17 cellular contexts compared by ENCODE assay signal in the genomic region with DNA sequence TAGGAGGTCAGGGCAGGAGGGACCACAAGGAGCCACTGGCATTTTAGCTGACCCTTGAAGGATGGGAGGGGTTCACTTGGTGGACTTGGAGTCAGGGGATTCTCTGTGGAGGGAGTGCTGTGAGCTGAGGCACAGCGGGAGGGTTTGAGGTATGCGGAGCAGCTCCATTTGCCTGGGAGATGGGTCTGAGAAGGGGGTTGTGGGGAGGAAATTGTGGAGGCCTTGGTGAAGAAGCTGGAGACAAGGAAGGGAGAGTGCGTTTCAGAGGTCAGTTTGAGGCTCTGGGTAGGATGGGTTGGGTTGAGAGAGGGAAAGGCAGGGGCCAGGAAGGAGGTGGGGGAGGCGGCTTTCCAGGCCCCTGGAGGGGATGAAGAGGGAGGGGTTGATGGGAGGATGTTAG. TPM values are rescaled to one million over a fixed set of nuclear protein-coding genes. Genes with fewer than 3 reads are reported as not detected.
A peak's percentile ranks its signal among the peaks of the same experiment; 100 is the strongest.
DNase-seq lines count a peak whose midpoint lies in the region; ATAC-seq and TF ChIP-seq lines count a peak whose summit lies in the region.
"Had no signal": no experiment of that assay in that cellular context is flagged by ENCODE, and none has a peak within 500 bp of the region (broad histone marks: within the 10 kb centered on the region; RNA-seq: fewer than 3 reads in every experiment).

No MANE protein-coding gene starts in this region.

- peaks cover 6% of the 10 kb centered on the region for H3K27me3 Mint-ChIP-seq in endothelial cell (ENCODE audit: unreplicated experiment)
- no peaks in the 10 kb centered on the region for H3K27me3 Mint-ChIP-seq in CD8-positive, alpha-beta T cell (ENCODE audit: low read depth)

- ATAC-seq in CD8-positive, alpha-beta T cell, result no peak
- ATAC-seq: gastrocnemius medialis had no signal

- H3K9me3 ChIP-seq in BLaER1 (no peaks in the 10 kb centered on the region), HEK293 (ENCODE audit: control insufficient read depth, insufficient read depth, low read depth, low read length) (no peaks in the 10 kb centered on the region), neutrophil (no peaks in the 10 kb centered on the region)
- H3K9me3 ChIP-seq in CD8-positive, alpha-beta T cell (ENCODE audit: low read length), result no peaks in the 10 kb centered on the region
- H3K9me3 ChIP-seq: gastrocnemius medialis, suprapubic skin had no signal

- H3K4me1 ChIP-seq in BLaER1 (peaks cover 81% of the 10 kb centered on the region), HEK293 (ENCODE audit: control insufficient read depth, insufficient read depth, low read length) (no peaks in the 10 kb centered on the region; the same call in 1 of the 2 replicates), neutrophil (ENCODE audit: control insufficient read depth in 1 of 2, insufficient read depth in 1 of 2, low read depth in 1 of 2, low read length in 1 of 2) (peaks cover 33 to 42% of the 10 kb centered on the region in 2 experiments)
- H3K4me1 ChIP-seq in CD8-positive, alpha-beta T cell (ENCODE audit: insufficient read depth, low read length), result peaks cover 17% of the 10 kb centered on the region

- H3K4me2 ChIP-seq in BLaER1, result peak overlapping the region; percentile 93

- DNase-seq in endothelial cell (ENCODE audit: low spot score), result no peak
- no peak for DNase-seq in posterior vena cava (ENCODE audit: low spot score)
- no peak for DNase-seq in OCI-M2 (lab: John Stamatoyannopoulos, UW; ENCODE audit: unreplicated experiment)
- no peak for DNase-seq in CD8-positive, alpha-beta T cell
- DNase-seq: amniotic stem cell; COR-L47; dorsolateral prefrontal cortex; erythroblast; gastrocnemius medialis; NCI-H2171 treated with DMSO at 0.1 percent for 48 hours; SHP77 treated with DMSO at 0.1 percent for 48 hours; small intestine; stimulated activated CD4-positive, alpha-beta T cell treated with anti-CD3 and anti-CD28 coated beads, Interleukin-4, amount 100 ng/mL, for 4 hours had no signal

- CTCF ChIA-PET in HEK293 (lab: Yijun Ruan, JAX), result interaction anchor here (0.7 to 1.0 kb wide), 2 partner anchors 134 to 188 kb away, joined by 3 to 4 read pairs; no protein-coding TSS in a partner anchor
- CTCF ChIA-PET in CD8-positive, alpha-beta T cell (lab: Charles Lee), result interaction anchor here (1.1 to 2.6 kb wide), 2 partner anchors 21 to 43 kb away, joined by 3 to 12 read pairs; no protein-coding TSS in a partner anchor

- H3K27ac ChIP-seq in BLaER1 (peak overlapping the region; percentile 55; the same call in 1 of the 2 replicates), HEK293 (ENCODE audit: extremely low read depth, low read depth, low read length) (no peak overlapping the region), neutrophil (peak overlapping the region; percentile 69)
- H3K27ac ChIP-seq in CD8-positive, alpha-beta T cell (ENCODE audit: low read depth, low read length), result no peak overlapping the region
- H3K27ac ChIP-seq: gastrocnemius medialis, suprapubic skin had no signal

- POLR2A ChIA-PET in HEK293 (lab: Yijun Ruan, JAX), result no interaction called here
- POLR2A ChIA-PET in CD8-positive, alpha-beta T cell (lab: Charles Lee), result interaction anchor here (0.6 kb wide), 1 partner anchor 16 kb away, joined by 3 read pairs; no protein-coding TSS in a partner anchor

- H3K9me3 Mint-ChIP-seq in endothelial cell (ENCODE audit: unreplicated experiment), result no peaks in the 10 kb centered on the region
- no peaks in the 10 kb centered on the region for H3K9me3 Mint-ChIP-seq in CD8-positive, alpha-beta T cell

- intact Hi-C loops in posterior vena cava (cut with DNase I), result no loop called here
- intact Hi-C loops in CD8-positive, alpha-beta T cell (cut with DNase I, micrococcal nuclease), result no loop called here

- H3K36me3 Mint-ChIP-seq in endothelial cell (ENCODE audit: low read depth, unreplicated experiment), result peaks cover 24% of the 10 kb centered on the region
- H3K36me3 Mint-ChIP-seq in CD8-positive, alpha-beta T cell, result peaks cover 71% of the 10 kb centered on the region

- peak overlapping the region; percentile 31 for H3K4me3 Mint-ChIP-seq in endothelial cell (ENCODE audit: unreplicated experiment)
- H3K4me3 Mint-ChIP-seq in CD8-positive, alpha-beta T cell, result no peak overlapping the region

- H3K4me3 ChIP-seq in BLaER1 (no peak overlapping the region), HEK293 (ENCODE audit: low read depth, low read length) (no peak overlapping the region), neutrophil (ENCODE audit: low read depth in 1 of 2, low read length in 1 of 2) (no peak overlapping the region)
- H3K4me3 ChIP-seq in CD8-positive, alpha-beta T cell (ENCODE audit: low read depth, low read length), result no peak overlapping the region
- H3K4me3 ChIP-seq: dorsolateral prefrontal cortex, gastrocnemius medialis, suprapubic skin had no signal

- peak overlapping the region; percentile 48 for H3K27ac Mint-ChIP-seq in endothelial cell (ENCODE audit: unreplicated experiment)
- H3K27ac Mint-ChIP-seq in CD8-positive, alpha-beta T cell, result no peak overlapping the region

- H3K4me1 Mint-ChIP-seq in endothelial cell (ENCODE audit: unreplicated experiment), result peaks cover 15% of the 10 kb centered on the region
- H3K4me1 Mint-ChIP-seq in CD8-positive, alpha-beta T cell (ENCODE audit: low read depth), result peaks cover 19% of the 10 kb centered on the region

- no peak for TF ChIP-seq CTCF in HEK293 (tag by site-specific recombination; IDR thresholded peaks at IDR 0.05)
- no peak for TF ChIP-seq CTCF in endothelial cell (IDR thresholded peaks at IDR 0.05; ENCODE audit: unreplicated experiment)
- no peak for TF ChIP-seq CTCF in neutrophil (IDR thresholded peaks at IDR 0.05)
- TF ChIP-seq CTCF in CD8-positive, alpha-beta T cell (IDR thresholded peaks at IDR 0.05), result no peak

- H3K36me3 ChIP-seq in BLaER1 (peaks cover 48% of the 10 kb centered on the region), HEK293 (ENCODE audit: control insufficient read depth in 2 of 2, insufficient read depth in 1 of 2, low read length in 2 of 2) (peaks cover 0 to 29% of the 10 kb centered on the region in 2 experiments; a peak in 1 of 3 replicates), neutrophil (peaks cover 88% of the 10 kb centered on the region)
- peaks cover 30% of the 10 kb centered on the region for H3K36me3 ChIP-seq in CD8-positive, alpha-beta T cell (ENCODE audit: insufficient read depth, low read length)

- no peaks in the 10 kb centered on the region for H3K27me3 ChIP-seq in BLaER1
- no peaks in the 10 kb centered on the region for H3K27me3 ChIP-seq in neutrophil
- no peaks in the 10 kb centered on the region for H3K27me3 ChIP-seq in CD8-positive, alpha-beta T cell (ENCODE audit: insufficient read depth, low read length)
- H3K27me3 ChIP-seq: dorsolateral prefrontal cortex, gastrocnemius medialis, suprapubic skin had no signal

- H4K20me1 ChIP-seq in BLaER1, result peaks cover 44% of the 10 kb centered on the region

- no peak overlapping the region for H3K9ac ChIP-seq in BLaER1

TF ChIP-seq in HEK293, 187 proteins besides CTCF, POLR2A, EP300 and RAD21:
- TF ChIP-seq, protein P1, sequence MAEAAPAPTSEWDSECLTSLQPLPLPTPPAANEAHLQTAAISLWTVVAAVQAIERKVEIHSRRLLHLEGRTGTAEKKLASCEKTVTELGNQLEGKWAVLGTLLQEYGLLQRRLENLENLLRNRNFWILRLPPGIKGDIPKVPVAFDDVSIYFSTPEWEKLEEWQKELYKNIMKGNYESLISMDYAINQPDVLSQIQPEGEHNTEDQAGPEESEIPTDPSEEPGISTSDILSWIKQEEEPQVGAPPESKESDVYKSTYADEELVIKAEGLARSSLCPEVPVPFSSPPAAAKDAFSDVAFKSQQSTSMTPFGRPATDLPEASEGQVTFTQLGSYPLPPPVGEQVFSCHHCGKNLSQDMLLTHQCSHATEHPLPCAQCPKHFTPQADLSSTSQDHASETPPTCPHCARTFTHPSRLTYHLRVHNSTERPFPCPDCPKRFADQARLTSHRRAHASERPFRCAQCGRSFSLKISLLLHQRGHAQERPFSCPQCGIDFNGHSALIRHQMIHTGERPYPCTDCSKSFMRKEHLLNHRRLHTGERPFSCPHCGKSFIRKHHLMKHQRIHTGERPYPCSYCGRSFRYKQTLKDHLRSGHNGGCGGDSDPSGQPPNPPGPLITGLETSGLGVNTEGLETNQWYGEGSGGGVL (tag by site-specific recombination; IDR thresholded peaks at IDR 0.05), result 0 out of 2 replicates have a peak, but pooled peaks have one; percentile 17
- no peak for TF ChIP-seq GFI1B (tag by site-specific recombination; IDR thresholded peaks at IDR 0.05)
- TF ChIP-seq ZFP3 (tag by site-specific recombination; IDR thresholded peaks at IDR 0.05; ENCODE audit: low read depth), result no peak
- no peak for TF ChIP-seq ZNF16 (tag by site-specific recombination; IDR thresholded peaks at IDR 0.05; ENCODE audit: low read depth)
- 0 out of 2 replicates have a peak, but pooled peaks have one; percentile 9 for TF ChIP-seq WT1 (tag by site-specific recombination; IDR thresholded peaks at IDR 0.05)
- TF ChIP-seq ZNF184 (tag by site-specific recombination; IDR thresholded peaks at IDR 0.05), result no peak

RNA-seq across cellular contexts. Expression of gene PLEKHO2, which starts 20.2 kb away (rescaled TPM):
- total RNA-seq in endothelial cell (ENCODE audit: unreplicated experiment), result 33.4 TPM
- 10 to 100 TPM; 40.9 to 50.1 TPM for total RNA-seq in posterior vena cava
- 1 to 10 TPM; 7.9 to 8.2 TPM for total RNA-seq in CD8-positive, alpha-beta T cell

RNA-seq across cellular contexts. Expression of gene PIF1, which starts 36.5 kb away (rescaled TPM):
- total RNA-seq in endothelial cell (ENCODE audit: unreplicated experiment) (4.8 TPM), posterior vena cava (1 to 10 TPM in 1 of 2 donors, under 1 TPM in 1; 0.95 to 1.9 TPM)
- total RNA-seq in CD8-positive, alpha-beta T cell, result under 1 TPM; 0.50 to 0.76 TPM

RNA-seq across cellular contexts. Expression of gene ANKDD1A, which starts 49.7 kb away (rescaled TPM):
- total RNA-seq in endothelial cell (ENCODE audit: unreplicated experiment), result 6.9 TPM
- total RNA-seq in posterior vena cava, result 10 to 100 TPM; 17.1 to 25.1 TPM
- 1 to 10 TPM; 3.6 to 4.1 TPM for total RNA-seq in CD8-positive, alpha-beta T cell

Comparison
In these comparisons a context has a peak if more than half of its experiments do, and no peak if none do; other contexts are left out.
1. H3K27ac ChIP-seq: peak in BLaER1 (single experiment) and neutrophil (single experiment); none in HEK293 (single experiment) and CD8-positive, alpha-beta T cell (single experiment).